In genomic region chr5:174720066-174720611, GRCh38 we compare ENCODE assay signal across 23 cellular contexts. TPM values are rescaled to one million over a fixed set of nuclear protein-coding genes. Genes with fewer than 3 reads are reported as not detected.
DNase-seq lines count a peak whose midpoint lies in the region; ATAC-seq and TF ChIP-seq lines count a peak whose summit lies in the region.
"Had no signal": no experiment of that assay in that cellular context is flagged by ENCODE, and none has a peak within 500 bp of the region (broad histone marks: within the 10 kb centered on the region; RNA-seq: fewer than 3 reads in every experiment).

No MANE protein-coding gene starts in this region.

- peaks cover 97% of the 10 kb centered on the region for H3K27me3 Mint-ChIP-seq in nephron (ENCODE audit: low read depth)

- no peaks in the 10 kb centered on the region for H3K9me3 Mint-ChIP-seq in nephron
- H3K9me3 Mint-ChIP-seq: activated naive CD4-positive, alpha-beta T cell treated with anti-CD3 and anti-CD28 coated beads, Interleukin-2, amount 50 U/mL, for 72 hours had no signal

- H3K27ac ChIP-seq in right cardiac atrium (ENCODE audit: low read length) (no peak overlapping the region), coronary artery (no peak overlapping the region), left lung (no peak overlapping the region)
- H3K27ac ChIP-seq: BLaER1 treated with 17β-estradiol and CSF1 and Interleukin-3, amounts not matched to agents 10 nM and 100 nM had no signal

- peaks cover 5% of the 10 kb centered on the region for H3K27me3 ChIP-seq in right cardiac atrium (ENCODE audit: control insufficient read depth, insufficient read depth)
- peaks cover 75 to 100% of the 10 kb centered on the region in 2 donors for H3K27me3 ChIP-seq in left lung

- intact Hi-C loops in right cardiac atrium (cut with DNase I) = no loop called here
- intact Hi-C loops in left cardiac atrium (cut with DNase I) = no loop called here
- intact Hi-C loops in left lung (cut with DNase I) = no loop called here

- H3K36me3 ChIP-seq in left lung = no peaks in the 10 kb centered on the region
- H3K36me3 ChIP-seq: BLaER1 treated with 17β-estradiol and CSF1 and Interleukin-3, amounts not matched to agents 10 nM and 100 nM had no signal

- DNase-seq in right cardiac atrium (no peak), left cardiac atrium (no peak), coronary artery (ENCODE audit: low spot score) (no peak), DMS153 treated with DMSO at 0.1 percent for 48 hours (lab: John Stamatoyannopoulos, UW; ENCODE audit: unreplicated experiment) (no peak), left lung (no peak), MV-4-11 (lab: John Stamatoyannopoulos, UW) (no peak)
- DNase-seq: activated CD4-positive, alpha-beta T cell treated with anti-CD3 and anti-CD28 coated beads for 4 hours; activated CD8-positive, alpha-beta memory T cell treated with anti-CD3 and anti-CD28 coated beads, Interleukin-2, amount 10 ng/mL, durations not matched to agents 7 days and 5 days; cortex of kidney; HFFc6; kidney glomerular epithelial cell; mesenchymal stem cell; naive thymus-derived CD8-positive, alpha-beta T cell; OCI-M1; SHP77; stimulated activated CD4-positive, alpha-beta T cell treated with anti-CD3 and anti-CD28 coated beads, Interleukin-12 subunit alpha, Interleukin-12 subunit beta, amount 100 ng/mL, for 4 hours had no signal

- no peak overlapping the region for H3K27ac Mint-ChIP-seq in nephron
- H3K27ac Mint-ChIP-seq: activated CD8-positive, alpha-beta memory T cell treated with anti-CD3 and anti-CD28 coated beads, Interleukin-2, amount 10 ng/mL, durations not matched to agents 7 days and 5 days; activated naive CD4-positive, alpha-beta T cell treated with anti-CD3 and anti-CD28 coated beads, Interleukin-2, amount 50 U/mL, for 72 hours; activated T-helper 1 cell treated with anti-CD3 and anti-CD28 coated beads, Interleukin-12 subunit alpha, Interleukin-12 subunit beta, Interleukin-2, Interleukin-4 antibody, amounts not matched to agents 30 ng/mL and 10 ng/mL and 1 ng/mL, durations not matched to agents 14 hours and 24 hours and 36 hours; HFFc6 had no signal

- no peak for TF ChIP-seq CTCF in coronary artery (IDR thresholded peaks at IDR 0.05)
- no peak for TF ChIP-seq CTCF in nephron (IDR thresholded peaks at IDR 0.05; ENCODE audit: unreplicated experiment in 3 of 3)
- TF ChIP-seq CTCF in left lung (IDR thresholded peaks at IDR 0.05) = no peak

- H3K36me3 Mint-ChIP-seq in nephron (ENCODE audit: low read depth) = no peaks in the 10 kb centered on the region

- H3K4me3 ChIP-seq in right cardiac atrium (ENCODE audit: low read length) (peak overlapping the region; percentile 67), coronary artery (peak overlapping the region; percentile 62), left lung (no peak overlapping the region)
- H3K4me3 ChIP-seq: BLaER1 treated with 17β-estradiol and CSF1 and Interleukin-3, amounts not matched to agents 10 nM and 100 nM had no signal

- 23% methylated on average over 15 of the region's 15 CpGs for WGBS in right cardiac atrium

- peak overlapping the region; percentile 28 to 61 (median 51) for H3K4me3 Mint-ChIP-seq in nephron
- H3K4me3 Mint-ChIP-seq: activated CD8-positive, alpha-beta memory T cell treated with anti-CD3 and anti-CD28 coated beads, Interleukin-2, amount 10 ng/mL, durations not matched to agents 7 days and 5 days; activated T-helper 1 cell treated with anti-CD3 and anti-CD28 coated beads, Interleukin-12 subunit alpha, Interleukin-12 subunit beta, Interleukin-2, Interleukin-4 antibody, amounts not matched to agents 30 ng/mL and 10 ng/mL and 1 ng/mL, durations not matched to agents 14 hours and 24 hours and 36 hours; HFFc6 had no signal

- H3K9me3 ChIP-seq in right cardiac atrium (ENCODE audit: control insufficient read depth, low read length) = no peaks in the 10 kb centered on the region
- H3K9me3 ChIP-seq in left lung = no peaks in the 10 kb centered on the region

- ATAC-seq in right cardiac atrium (no peak), left cardiac atrium (no peak), HG03378 (IDR thresholded peaks at IDR 0.05; ENCODE audit: unreplicated experiment) (no peak), left lung (no peak)
- ATAC-seq: activated CD8-positive, alpha-beta memory T cell treated with anti-CD3 and anti-CD28 coated beads, Interleukin-2, amount 10 ng/mL, durations not matched to agents 7 days and 5 days; activated naive CD4-positive, alpha-beta T cell treated with anti-CD3 and anti-CD28 coated beads, Interleukin-2, amount 50 U/mL, for 72 hours; naive thymus-derived CD8-positive, alpha-beta T cell had no signal

- peaks cover 3% of the 10 kb centered on the region for H3K4me1 ChIP-seq in right cardiac atrium (ENCODE audit: control insufficient read depth, insufficient read depth, low read length)
- H3K4me1 ChIP-seq in left lung = peaks cover 3 to 12% of the 10 kb centered on the region in 2 donors
- H3K4me1 ChIP-seq: BLaER1 treated with 17β-estradiol and CSF1 and Interleukin-3, amounts not matched to agents 10 nM and 100 nM had no signal

- H3K4me1 Mint-ChIP-seq in nephron = peaks cover 25% of the 10 kb centered on the region

RNA-seq across cellular contexts. Expression of gene MSX2, which starts 4.2 kb away (rescaled TPM):
- 1 to 10 TPM; 1.9 to 3.2 (median 2.6) TPM for total RNA-seq in right cardiac atrium
- 2.7 TPM for polyA plus RNA-seq in right cardiac atrium
- 1 to 10 TPM; 1.8 to 2.8 TPM for total RNA-seq in left cardiac atrium
- total RNA-seq in left lung = 1 to 10 TPM; 1.4 to 2.0 TPM
- total RNA-seq: A673; activated CD8-positive, alpha-beta memory T cell treated with anti-CD3 and anti-CD28 coated beads, Interleukin-2, amount 10 ng/mL, durations not matched to agents 7 days and 5 days; activated naive CD4-positive, alpha-beta T cell treated with anti-CD3 and anti-CD28 coated beads, Interleukin-2, amount 50 U/mL, for 72 hours; activated T-helper 1 cell treated with anti-CD3 and anti-CD28 coated beads, Interleukin-12 subunit alpha, Interleukin-12 subunit beta, Interleukin-2, Interleukin-4 antibody, amounts not matched to agents 30 ng/mL and 10 ng/mL and 1 ng/mL, durations not matched to agents 14 hours and 24 hours and 36 hours; endothelial cell of umbilical vein; HFFc6; naive thymus-derived CD8-positive, alpha-beta T cell had no signal
- polyA plus RNA-seq: endothelial cell of umbilical vein; naive thymus-derived CD8-positive, alpha-beta T cell had no signal

Comparison
In these comparisons a context has a peak if more than half of its experiments do, and no peak if none do; other contexts are left out.
1. H3K4me3 ChIP-seq: peak in right cardiac atrium (single experiment) and coronary artery (single experiment); none in left lung (0 of 2).